ENCODE assay signal across 21 cellular contexts in the genomic region with DNA sequence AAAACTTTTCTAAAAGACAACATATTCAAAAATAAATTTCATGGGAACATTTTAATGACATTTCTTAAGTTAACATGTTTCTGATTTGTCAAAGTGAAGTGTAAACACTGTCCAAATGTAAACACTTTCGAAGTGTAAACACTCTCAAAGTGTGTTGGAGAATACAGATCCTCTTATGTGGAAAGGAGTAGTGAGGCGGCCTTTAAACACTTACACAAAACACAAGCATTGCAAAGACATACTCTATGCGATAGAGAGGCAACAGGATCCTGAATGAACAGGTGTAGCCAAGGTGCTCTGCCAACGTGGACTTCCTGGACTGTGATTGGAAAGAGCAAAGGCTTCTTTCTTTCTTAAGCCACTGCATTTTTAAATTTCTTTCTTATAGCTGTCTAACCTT.
"Had no signal": no experiment of that assay in that cellular context is flagged by ENCODE, and none has a peak within 500 bp of the region (broad histone marks: within the 10 kb centered on the region; RNA-seq: fewer than 3 reads in every experiment).

No MANE protein-coding gene starts in this region.

- DNase-seq: activated CD4-positive, alpha-beta T cell treated with anti-CD3 and anti-CD28 coated beads, Interleukin-2, amount 50 U/mL, for 1 hour; activated CD8-positive, alpha-beta memory T cell treated with anti-CD3 and anti-CD28 coated beads, Interleukin-2, amount 50 U/mL, for 4 hours; activated naive CD4-positive, alpha-beta T cell treated with anti-CD3 and anti-CD28 coated beads, Interleukin-2, amount 10 ng/mL, durations not matched to agents 7 days and 5 days; activated T-cell treated with anti-CD3 and anti-CD28 coated beads, Interleukin-2, amount 50 U/mL, for 4 hours; cerebellar nuclear complex; effector CD4-positive, alpha-beta T cell; gastrocnemius medialis; head of caudate nucleus; naive thymus-derived CD4-positive, alpha-beta T cell; retina; stimulated activated CD4-positive, alpha-beta T cell treated with anti-CD3 and anti-CD28 coated beads, Interleukin-12 subunit alpha, Interleukin-12 subunit beta, amount 100 ng/mL, for 4 hours; stimulated activated CD4-positive, alpha-beta T cell treated with anti-CD3 and anti-CD28 coated beads, Interleukin-1b, Interleukin-23, amount 100 ng/mL, for 48 hours; stimulated activated CD8-positive, alpha-beta memory T cell treated with anti-CD3 and anti-CD28 coated beads, Interleukin-4, amount 100 ng/mL, for 48 hours; stimulated activated naive CD4-positive, alpha-beta T cell; thyroid gland had no signal

- H3K27me3 ChIP-seq: breast epithelium, gastrocnemius medialis, thyroid gland had no signal

- ATAC-seq: activated CD4-positive, CD25-positive, alpha-beta regulatory T cell treated with anti-CD3 and anti-CD28 coated beads, Interleukin-2, amount 50 U/mL, for 24 hours; activated T-cell treated with anti-CD3 and anti-CD28 coated beads, Interleukin-2, amount 50 U/mL, for 4 hours; gastrocnemius medialis; left lobe of liver; naive thymus-derived CD4-positive, alpha-beta T cell had no signal

- H3K27ac ChIP-seq: breast epithelium, gastrocnemius medialis, parathyroid adenoma, thyroid gland had no signal

- FAIRE-seq: astrocyte, keratinocyte had no signal

- H3K4me1 ChIP-seq: breast epithelium, gastrocnemius medialis, parathyroid adenoma had no signal

- H3K9me3 ChIP-seq: breast epithelium, gastrocnemius medialis, thyroid gland had no signal

- H3K4me3 ChIP-seq: breast epithelium, gastrocnemius medialis, thyroid gland had no signal

- H3K36me3 ChIP-seq: breast epithelium, gastrocnemius medialis, thyroid gland had no signal
